Comparison of ENCODE assay signal across 8 cellular contexts in the genomic region with DNA sequence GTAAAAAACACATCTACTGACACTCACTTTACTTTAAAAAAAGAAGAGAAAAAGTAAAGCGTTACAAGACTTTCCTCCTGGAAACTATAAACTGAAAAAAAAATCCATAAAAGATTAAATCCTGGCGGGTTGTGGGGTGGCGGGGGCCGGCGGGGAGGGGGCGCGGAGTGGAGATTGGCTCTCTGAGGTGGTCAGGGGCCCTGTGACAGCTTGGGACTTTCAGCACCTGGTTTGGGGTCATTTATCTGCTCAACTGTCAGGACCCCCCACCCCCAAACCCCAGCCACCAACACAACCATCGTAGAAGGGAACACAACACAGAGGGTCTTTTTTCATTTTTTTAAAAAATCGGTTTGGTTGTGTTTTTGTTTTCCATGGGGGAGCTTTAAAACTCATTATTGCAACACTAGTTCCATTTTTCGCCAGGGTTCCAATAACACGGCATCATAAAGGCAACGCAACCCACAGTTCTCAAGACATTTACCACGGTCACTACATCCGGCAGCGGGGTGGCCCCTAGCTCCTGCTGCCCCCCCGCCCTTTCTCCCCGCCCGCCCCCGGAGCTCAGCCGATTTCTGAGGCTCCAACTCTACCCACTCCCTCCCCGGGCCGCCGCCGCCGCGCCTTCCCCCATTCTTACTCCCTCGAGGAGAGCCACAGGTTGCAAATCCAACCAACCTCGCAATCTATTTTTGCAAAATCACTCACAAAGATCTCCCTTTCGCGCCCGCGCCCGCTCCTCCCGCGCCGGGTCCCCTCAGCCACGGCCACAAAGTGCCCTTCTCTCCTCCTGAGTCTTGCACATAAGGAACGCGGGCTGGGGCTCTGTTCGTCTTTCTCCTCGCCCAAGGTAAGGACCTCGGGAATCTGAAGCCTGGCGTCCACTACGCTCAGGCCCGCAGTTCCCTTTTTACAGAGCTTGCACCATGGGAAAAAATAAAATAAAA. TPM values are rescaled to one million over a fixed set of nuclear protein-coding genes. Genes with fewer than 3 reads are reported as not detected.
DNase-seq lines count a peak whose midpoint lies in the region; ATAC-seq and TF ChIP-seq lines count a peak whose summit lies in the region.

No MANE protein-coding gene starts in this region.

- no peaks in the 10 kb centered on the region for H3K27me3 ChIP-seq in brain microvascular endothelial cell (replicated peaks)

- no peaks in the 10 kb centered on the region for H3K36me3 ChIP-seq in brain microvascular endothelial cell (replicated peaks)

- no peaks in the 10 kb centered on the region for H3K9me3 Mint-ChIP-seq in T-cell

- H3K36me3 Mint-ChIP-seq in T-cell, result no peaks in the 10 kb centered on the region

- H3K27ac ChIP-seq in brain microvascular endothelial cell, result peak overlapping the region; percentile 100

- no peak for TF ChIP-seq CTCF in brain microvascular endothelial cell (IDR thresholded peaks at IDR 0.05; ENCODE audit: low read depth, low read length, missing control alignments)

- peaks cover 65 to 92% (median 70%) of the 10 kb centered on the region in 3 donors for H3K4me1 Mint-ChIP-seq in T-cell

- ATAC-seq in T-cell (replicated peaks in 1 of 4), result no peak
- ATAC-seq in HG02970 (IDR thresholded peaks at IDR 0.05; ENCODE audit: low FRiP score, unreplicated experiment), result no peak

- POLR2A ChIA-PET in T-cell (lab: Charles Lee), result interaction anchor here (0.5 to 1.5 kb wide), 12 partner anchors 27 to 1398 kb away, joined by 3 to 10 read pairs (median 3); no protein-coding TSS in a partner anchor

- peak overlapping the region; percentile 95 to 98 (median 98) for H3K4me3 Mint-ChIP-seq in T-cell

- CTCF ChIA-PET in T-cell (lab: Charles Lee), result interaction anchor here (0.6 to 2.2 kb wide), 15 partner anchors 198 to 1298 kb away, joined by 3 to 44 read pairs (median 4); no protein-coding TSS in a partner anchor

- in situ Hi-C loops in brain microvascular endothelial cell (cut with HindIII; ENCODE audit: low pct_ligation_motif_present, low sequenced_read_pairs), result loop anchor here (5.0 to 25.0 kb wide), 4 partner anchors 544 to 1209 kb away; no protein-coding TSS in a partner anchor

- H3K4me3 ChIP-seq in brain microvascular endothelial cell (ENCODE audit: low read depth, low read length), result peak overlapping the region; percentile 87

- peak; percentile 11 to 44 for DNase-seq in SHP77 (lab: John Stamatoyannopoulos, UW)
- no peak for DNase-seq in SHP77 treated with DMSO at 0.1 percent for 48 hours (lab: John Stamatoyannopoulos, UW)
- peak in 25 of 34 experiments; percentile 20 to 63 (median 45) for DNase-seq in T-cell
- peak; percentile 41 for DNase-seq in brain microvascular endothelial cell
- peak; percentile 80 for DNase-seq in iris pigment epithelial cell (ENCODE audit: low read depth)
- peak; percentile 41 to 53 for DNase-seq in stimulated activated CD4-positive, alpha-beta T cell treated with anti-CD3 and anti-CD28 coated beads, Interleukin-12 subunit alpha, Interleukin-12 subunit beta, amount 100 ng/mL, for 24 hours (ENCODE audit: low read depth in 2 of 2)
- DNase-seq in NCI-H146 treated with DMSO at 0.1 percent for 48 hours (lab: John Stamatoyannopoulos, UW; ENCODE audit: unreplicated experiment), result no peak

- H3K27me3 Mint-ChIP-seq in T-cell, result peaks cover 0 to 3% of the 10 kb centered on the region in 2 donors

- peak overlapping the region; percentile 100 for H3K27ac Mint-ChIP-seq in T-cell

RNA-seq across cellular contexts. Expression of a gene that starts 1.8 kb away (rescaled TPM):
- total RNA-seq in T-cell, result 10 to 100 TPM; 16.8 to 31.1 (median 27.7) TPM

RNA-seq across cellular contexts. Expression of a gene that starts 41.1 kb away (rescaled TPM):
- not detected for total RNA-seq in T-cell

Comparison
In these comparisons a context has a peak if more than half of its experiments do, and no peak if none do; other contexts are left out.
1. DNase-seq: peak in SHP77 (2 of 2), T-cell (25 of 34), brain microvascular endothelial cell (single experiment), iris pigment epithelial cell (single experiment) and stimulated activated CD4-positive, alpha-beta T cell treated with anti-CD3 and anti-CD28 coated beads, Interleukin-12 subunit alpha, Interleukin-12 subunit beta, amount 100 ng/mL, for 24 hours (2 of 2); none in SHP77 treated with DMSO at 0.1 percent for 48 hours (single experiment) and NCI-H146 treated with DMSO at 0.1 percent for 48 hours (single experiment).